In genomic region chr12:75660805-75661404, GRCh38 we compare ENCODE assay signal across 14 cellular contexts.
DNase-seq lines count a peak whose midpoint lies in the region; ATAC-seq, FAIRE-seq and TF ChIP-seq lines count a peak whose summit lies in the region.
"Had no signal": no experiment of that assay in that cellular context is flagged by ENCODE, and none has a peak within 500 bp of the region (broad histone marks: within the 10 kb centered on the region; RNA-seq: fewer than 3 reads in every experiment).

No MANE protein-coding gene starts in this region.

- H3K4me3 ChIP-seq in IMR-90 (ENCODE audit: insufficient read depth, low read depth, low read length) (no peak overlapping the region), astrocyte of the spinal cord (ENCODE audit: low read depth, low read length) (no peak overlapping the region), keratinocyte (ENCODE audit: control insufficient read depth in 2 of 3, extremely low read depth in 1 of 3, insufficient read depth in 2 of 3, low read depth in 1 of 3, low read length in 3 of 3) (no peak overlapping the region), thyroid gland (replicated peaks in 1 of 3) (no peak overlapping the region)
- H3K4me3 ChIP-seq: coronary artery, ovary, testis had no signal

- no peak overlapping the region for H2AK9ac ChIP-seq in IMR-90 (replicated peaks; ENCODE audit: low read depth, low read length, poor library complexity)

- CTCF ChIA-PET in IMR-90 (lab: Yijun Ruan, JAX) = interaction anchor here (0.5 to 0.9 kb wide), 2 partner anchors 167 to 276 kb away, joined by 4 read pairs; no protein-coding TSS in a partner anchor
- CTCF ChIA-PET in activated CD4-positive, alpha-beta memory T cell treated with anti-CD3 and anti-CD28 coated beads, Interleukin-2, amount 10 ng/mL, durations not matched to agents 7 days and 5 days (lab: Charles Lee) = interaction anchor here (0.6 to 1.4 kb wide), 2 partner anchors 58 to 866 kb away, joined by 3 read pairs; no protein-coding TSS in a partner anchor

- H3K36me3 Mint-ChIP-seq in activated CD4-positive, alpha-beta memory T cell treated with anti-CD3 and anti-CD28 coated beads, Interleukin-2, amount 10 ng/mL, durations not matched to agents 7 days and 5 days (ENCODE audit: low read depth) = no peaks in the 10 kb centered on the region
- H3K36me3 Mint-ChIP-seq: activated naive CD4-positive, alpha-beta T cell treated with anti-CD3 and anti-CD28 coated beads, Interleukin-2, amount 50 U/mL, for 72 hours; mesothelial cell of epicardium had no signal

- H2BK5ac ChIP-seq in IMR-90 (ENCODE audit: low read depth, low read length, poor library complexity, severe bottlenecking) = peak overlapping the region; percentile 94

- H3K27me3 Mint-ChIP-seq in activated CD4-positive, alpha-beta memory T cell treated with anti-CD3 and anti-CD28 coated beads, Interleukin-2, amount 10 ng/mL, durations not matched to agents 7 days and 5 days = peaks cover 5% of the 10 kb centered on the region

- POLR2A ChIA-PET in IMR-90 (lab: Charles Lee; ENCODE audit: unreplicated experiment) = no interaction called here
- POLR2A ChIA-PET in activated CD4-positive, alpha-beta memory T cell treated with anti-CD3 and anti-CD28 coated beads, Interleukin-2, amount 10 ng/mL, durations not matched to agents 7 days and 5 days (lab: Charles Lee) = interaction anchor here (0.8 kb wide), 1 partner anchor 19 kb away, joined by 3 read pairs; no protein-coding TSS in a partner anchor

- no peak overlapping the region for H3K9ac ChIP-seq in IMR-90 (ENCODE audit: low read depth, low read length)
- H3K9ac ChIP-seq in keratinocyte (ENCODE audit: control insufficient read depth, extremely low read depth, insufficient read depth, low read length) = peak overlapping the region; percentile 64

- ATAC-seq in IMR-90 (ENCODE audit: low read depth) (no peak), GM19395 (IDR thresholded peaks at IDR 0.05; ENCODE audit: unreplicated experiment) (no peak)

- TF ChIP-seq RAD21 in IMR-90 (IDR thresholded peaks at IDR 0.05; ENCODE audit: low read length) = no peak

- peaks cover 27% of the 10 kb centered on the region for H3K4me1 ChIP-seq in IMR-90 (ENCODE audit: control insufficient read depth, insufficient read depth, low read length)
- peaks cover 60% of the 10 kb centered on the region for H3K4me1 ChIP-seq in keratinocyte (ENCODE audit: control insufficient read depth, extremely low read depth, insufficient read depth, low read length)
- no peaks in the 10 kb centered on the region for H3K4me1 ChIP-seq in thyroid gland

- H4K5ac ChIP-seq in IMR-90 (ENCODE audit: low read depth, low read length) = peak overlapping the region; percentile 83

- H3K14ac ChIP-seq in IMR-90 (replicated peaks; ENCODE audit: low read depth, low read length) = peak overlapping the region; percentile 57

- no peaks in the 10 kb centered on the region for H3K9me3 ChIP-seq in IMR-90 (ENCODE audit: control insufficient read depth, insufficient read depth, low read length)
- H3K9me3 ChIP-seq in keratinocyte (ENCODE audit: control insufficient read depth, low read depth, low read length) = no peaks in the 10 kb centered on the region
- H3K9me3 ChIP-seq in thyroid gland = no peaks in the 10 kb centered on the region
- H3K9me3 ChIP-seq: ovary, testis had no signal

- DNase-seq in ACHN (peak; percentile 84), IMR-90 (peak; percentile 90), astrocyte of the spinal cord (ENCODE audit: low read depth, low spot score) (peak; percentile 91), keratinocyte (ENCODE audit: low read depth, low spot score) (peak; percentile 77), thyroid gland (no peak), NCI-H82 (lab: John Stamatoyannopoulos, UW) (no peak)
- no peak for DNase-seq in activated CD4-positive, alpha-beta memory T cell treated with anti-CD3 and anti-CD28 coated beads, Interleukin-2, amount 10 ng/mL, durations not matched to agents 7 days and 5 days
- DNase-seq: NCI-H1105, ovary, testis had no signal

- intact Hi-C loops in IMR-90 (cut with micrococcal nuclease) = no loop called here
- intact Hi-C loops in thyroid gland (cut with DNase I) = no loop called here

- H2BK120ac ChIP-seq in IMR-90 (ENCODE audit: low read depth, low read length) = peak overlapping the region; percentile 97

- peak overlapping the region; percentile 84 for H3K18ac ChIP-seq in IMR-90 (ENCODE audit: low read depth, low read length)

- H3K9me1 ChIP-seq in IMR-90 (ENCODE audit: insufficient read depth, low read length) (peaks cover 21% of the 10 kb centered on the region; the same call in 1 of the 2 replicates), keratinocyte (ENCODE audit: control insufficient read depth, extremely low read depth, insufficient read depth, low read length) (no peaks in the 10 kb centered on the region)

- TF ChIP-seq CTCF in IMR-90 (conservative IDR thresholded peaks at IDR 0.05; ENCODE audit: low read depth, low read length) (no peak), astrocyte of the spinal cord (IDR thresholded peaks at IDR 0.05; ENCODE audit: low read depth, low read length) (no peak), keratinocyte (optimal IDR thresholded peaks at IDR 0.05 in 1 of 3, IDR thresholded peaks at IDR 0.05 in 1 of 3, conservative IDR thresholded peaks at IDR 0.05 in 1 of 3; ENCODE audit: extremely low read depth in 1 of 3, insufficient read depth in 2 of 3, low read length in 3 of 3) (no peak), thyroid gland (IDR thresholded peaks at IDR 0.05) (no peak)

- dilution Hi-C loops in IMR-90 (cut with HindIII; ENCODE audit: low sequenced_read_pairs, unreplicated experiment) = no loop called here
- dilution Hi-C loops in keratinocyte (cut with MboI; ENCODE audit: extremely low pct_ligation_motif_present, low sequenced_read_pairs) = no loop called here

- peak overlapping the region; percentile 92 for H2BK20ac ChIP-seq in IMR-90 (ENCODE audit: low read depth, low read length)

- H3K27ac ChIP-seq in IMR-90 (ENCODE audit: insufficient read depth, low read length) = peak overlapping the region; percentile 78; the same call in 1 of the 2 replicates
- peak overlapping the region; percentile 92 for H3K27ac ChIP-seq in keratinocyte (ENCODE audit: control insufficient read depth, insufficient read depth, low read length)
- H3K27ac ChIP-seq in thyroid gland = no peak overlapping the region
- H3K27ac ChIP-seq: coronary artery, ovary had no signal

- BruUV-seq in IMR-90 (replicated peaks; lab: Mats Ljungman, UMichigan) = no TSS peak

- H4K20me1 ChIP-seq in IMR-90 (ENCODE audit: insufficient read depth, low read length) (no peaks in the 10 kb centered on the region), keratinocyte (ENCODE audit: control insufficient read depth, extremely low read depth, insufficient read depth, low read length) (no peaks in the 10 kb centered on the region)

- no peaks in the 10 kb centered on the region for H3K36me3 ChIP-seq in IMR-90 (ENCODE audit: control insufficient read depth, insufficient read depth, low read length)
- H3K36me3 ChIP-seq in keratinocyte (ENCODE audit: control insufficient read depth in 2 of 2, extremely low read depth in 1 of 2, insufficient read depth in 2 of 2, low read length in 2 of 2) = no peaks in the 10 kb centered on the region
- H3K36me3 ChIP-seq in thyroid gland = no peaks in the 10 kb centered on the region
- H3K36me3 ChIP-seq: ovary had no signal

- H3K27me3 ChIP-seq in IMR-90 (ENCODE audit: control insufficient read depth, insufficient read depth, low read length) (no peaks in the 10 kb centered on the region), keratinocyte (ENCODE audit: control insufficient read depth, extremely low read depth, insufficient read depth, low read length) (no peaks in the 10 kb centered on the region), thyroid gland (no peaks in the 10 kb centered on the region)
- H3K27me3 ChIP-seq: ovary, testis had no signal

- H3K4me3 Mint-ChIP-seq in activated CD4-positive, alpha-beta memory T cell treated with anti-CD3 and anti-CD28 coated beads, Interleukin-2, amount 10 ng/mL, durations not matched to agents 7 days and 5 days = no peak overlapping the region
- H3K4me3 Mint-ChIP-seq: mesothelial cell of epicardium had no signal

- WGBS in IMR-90 (ENCODE audit: extremely low coverage in 2 of 2, insufficient read length in 1 of 2), 2 experiments = 55% methylated on average over 2 of the region's 3 CpGs; no CpG with 5 or more reads in 1 of the 2 experiments
- WGBS in thyroid gland, 2 donors = 94 to 97% methylated on average over 3 of the region's 3 CpGs

- no peaks in the 10 kb centered on the region for H3K79me2 ChIP-seq in keratinocyte (ENCODE audit: control insufficient read depth, insufficient read depth, low read length)

- peak overlapping the region; percentile 87 for H2BK15ac ChIP-seq in IMR-90 (ENCODE audit: low read depth, low read length)

- no peaks in the 10 kb centered on the region for H3K9me3 Mint-ChIP-seq in activated CD4-positive, alpha-beta memory T cell treated with anti-CD3 and anti-CD28 coated beads, Interleukin-2, amount 10 ng/mL, durations not matched to agents 7 days and 5 days
- H3K9me3 Mint-ChIP-seq: activated naive CD4-positive, alpha-beta T cell treated with anti-CD3 and anti-CD28 coated beads, Interleukin-2, amount 50 U/mL, for 72 hours; mesothelial cell of epicardium had no signal

- peaks cover 19% of the 10 kb centered on the region for H3K4me1 Mint-ChIP-seq in activated CD4-positive, alpha-beta memory T cell treated with anti-CD3 and anti-CD28 coated beads, Interleukin-2, amount 10 ng/mL, durations not matched to agents 7 days and 5 days

- peak overlapping the region; percentile 86 for H3K4ac ChIP-seq in IMR-90 (ENCODE audit: low read depth, low read length)

- H3K23ac ChIP-seq in IMR-90 (ENCODE audit: low read depth, low read length) = peak overlapping the region; percentile 57; the same call in 1 of the 2 replicates

- H3K27ac Mint-ChIP-seq in activated CD4-positive, alpha-beta memory T cell treated with anti-CD3 and anti-CD28 coated beads, Interleukin-2, amount 10 ng/mL, durations not matched to agents 7 days and 5 days = no peak overlapping the region
- H3K27ac Mint-ChIP-seq: activated naive CD4-positive, alpha-beta T cell treated with anti-CD3 and anti-CD28 coated beads, Interleukin-2, amount 50 U/mL, for 72 hours; mesothelial cell of epicardium had no signal

- peak overlapping the region; percentile 29 to 90 for H4K8ac ChIP-seq in IMR-90 (ENCODE audit: low read depth in 2 of 2, low read length in 2 of 2)

- no peak overlapping the region for H2AFZ ChIP-seq in IMR-90 (replicated peaks; ENCODE audit: low read length, poor library complexity)
- H2AFZ ChIP-seq in keratinocyte (ENCODE audit: control insufficient read depth, low read length) = no peak overlapping the region

- in situ Hi-C loops in ACHN (cut with HindIII; ENCODE audit: low pct_ligation_motif_present, low pct_unique_long_range_greater_than_20kb, low sequenced_read_pairs) = no loop called here
- in situ Hi-C loops in IMR-90 (cut with MboI; ENCODE audit: low sequenced_read_pairs) = no loop called here
- in situ Hi-C loops in astrocyte of the spinal cord (cut with HindIII; ENCODE audit: low sequenced_read_pairs) = no loop called here

- H3K56ac ChIP-seq in IMR-90 (ENCODE audit: extremely low read depth, insufficient read depth, low read length) = peak overlapping the region; percentile 20; the same call in 1 of the 2 replicates

- TF ChIP-seq POLR2A in IMR-90 (IDR thresholded peaks at IDR 0.05; ENCODE audit: low read depth, low read length) (no peak), thyroid gland (IDR thresholded peaks at IDR 0.05) (no peak)

- peak overlapping the region; percentile 91 for H2AK5ac ChIP-seq in IMR-90 (ENCODE audit: low read depth, low read length)

- peak; percentile 90 for FAIRE-seq in keratinocyte (lab: Jason Lieb, UNC)

- peak overlapping the region; percentile 76 for H4K91ac ChIP-seq in IMR-90 (ENCODE audit: insufficient read depth, low read depth, low read length)

- H3K4me2 ChIP-seq in IMR-90 (ENCODE audit: low read depth, low read length) (no peak overlapping the region), keratinocyte (ENCODE audit: control insufficient read depth, extremely low read depth, insufficient read depth, low read depth, low read length) (peak overlapping the region; percentile 54)

- peaks cover 0 to 7% of the 10 kb centered on the region in 2 experiments; a peak in 1 of 4 replicates for H3K79me1 ChIP-seq in IMR-90 (ENCODE audit: low read depth in 1 of 2, low read length in 2 of 2)

Comparison
In these comparisons a context has a peak if more than half of its experiments do, and no peak if none do; other contexts are left out.
1. DNase-seq: peak in ACHN (single experiment), IMR-90 (single experiment), astrocyte of the spinal cord (single experiment) and keratinocyte (single experiment); none in thyroid gland (0 of 2), activated CD4-positive, alpha-beta memory T cell treated with anti-CD3 and anti-CD28 coated beads, Interleukin-2, amount 10 ng/mL, durations not matched to agents 7 days and 5 days (single experiment) and NCI-H82 (single experiment).
2. H3K27ac ChIP-seq: peak in IMR-90 (single experiment) and keratinocyte (single experiment); none in thyroid gland (0 of 3).